ENCODE assay signal across 8 cellular contexts in genomic region chr15:78049691-78050440, GRCh38. TPM values are rescaled to one million over a fixed set of nuclear protein-coding genes. Genes with fewer than 3 reads are reported as not detected.
A peak's percentile ranks its signal among the peaks of the same experiment; 100 is the strongest.
DNase-seq lines count a peak whose midpoint lies in the region; ATAC-seq and TF ChIP-seq lines count a peak whose summit lies in the region.

No MANE protein-coding gene starts in this region.

- no peaks in the 10 kb centered on the region for H3K9me3 Mint-ChIP-seq in central memory CD8-positive, alpha-beta T cell

- H3K9me3 ChIP-seq in Peyer's patch (no peaks in the 10 kb centered on the region), gastrocnemius medialis (no peaks in the 10 kb centered on the region)

- peak overlapping the region; percentile 97 for H3K27ac Mint-ChIP-seq in central memory CD8-positive, alpha-beta T cell (ENCODE audit: low read depth)

- TF ChIP-seq POLR2A in Peyer's patch (IDR thresholded peaks at IDR 0.05) (no peak), gastrocnemius medialis (IDR thresholded peaks at IDR 0.05) (no peak)

- H3K36me3 ChIP-seq in Peyer's patch, result peaks cover 0 to 10% (median 0%) of the 10 kb centered on the region in 3 donors
- no peaks in the 10 kb centered on the region for H3K36me3 ChIP-seq in gastrocnemius medialis

- intact Hi-C loops in gastrocnemius medialis (cut with DNase I; ENCODE audit: low total_unique reads), result no loop called here

- TF ChIP-seq CTCF in Peyer's patch (IDR thresholded peaks at IDR 0.05) (no peak), gastrocnemius medialis (IDR thresholded peaks at IDR 0.05 in 4 of 5, conservative IDR thresholded peaks at IDR 0.05 in 1 of 5) (no peak)

- no peaks in the 10 kb centered on the region for H3K27me3 Mint-ChIP-seq in central memory CD8-positive, alpha-beta T cell

- ATAC-seq in GM18867 (IDR thresholded peaks at IDR 0.05; ENCODE audit: unreplicated experiment) (peak; percentile 61), HG02840 (IDR thresholded peaks at IDR 0.05; ENCODE audit: low FRiP score, unreplicated experiment) (peak; percentile 58), gastrocnemius medialis (no peak)
- peak; percentile 49 for ATAC-seq in central memory CD8-positive, alpha-beta T cell (replicated peaks; ENCODE audit: extremely low read depth, poor library complexity, severe bottlenecking)

- H3K4me1 Mint-ChIP-seq in central memory CD8-positive, alpha-beta T cell, result peaks cover 85% of the 10 kb centered on the region

- H3K27ac ChIP-seq in Peyer's patch (peak overlapping the region; percentile 64 to 77 (median 68)), gastrocnemius medialis (peak overlapping the region in 1 of 4 donors; percentile 1)

- peak overlapping the region; percentile 75 for H3K4me3 Mint-ChIP-seq in central memory CD8-positive, alpha-beta T cell

- DNase-seq in Peyer's patch, result peak in 2 of 3 donors; percentile 62 to 82
- DNase-seq in central memory CD8-positive, alpha-beta T cell (ENCODE audit: low spot score in 2 of 2), result peak in 1 of 2 donors; percentile 57
- peak; percentile 72 for DNase-seq in skeletal muscle cell (ENCODE audit: low read depth)
- no peak for DNase-seq in iPS-NIHi7 (ENCODE audit: extremely low spot score)
- DNase-seq in globus pallidus (ENCODE audit: low spot score), result no peak
- DNase-seq in gastrocnemius medialis, result no peak

- peaks cover 4 to 86% (median 29%) of the 10 kb centered on the region in 4 donors for H3K4me1 ChIP-seq in Peyer's patch
- peaks cover 26 to 52% of the 10 kb centered on the region in 2 donors for H3K4me1 ChIP-seq in gastrocnemius medialis

- H3K27me3 ChIP-seq in Peyer's patch (no peaks in the 10 kb centered on the region), gastrocnemius medialis (no peaks in the 10 kb centered on the region)

- in situ Hi-C loops in gastrocnemius medialis (cut with MboI; ENCODE audit: low sequenced_read_pairs in 4 of 4), result no loop called here

- peaks cover 46% of the 10 kb centered on the region for H3K36me3 Mint-ChIP-seq in central memory CD8-positive, alpha-beta T cell (ENCODE audit: insufficient read depth)

- H3K4me3 ChIP-seq in Peyer's patch, result no peak overlapping the region
- no peak overlapping the region for H3K4me3 ChIP-seq in skeletal muscle cell (ENCODE audit: low read depth, low read length)
- no peak overlapping the region for H3K4me3 ChIP-seq in gastrocnemius medialis

RNA-seq across cellular contexts. Expression of gene TBC1D2B, which starts 27.6 kb away (rescaled TPM):
- total RNA-seq in Peyer's patch (10 to 100 TPM; 52.9 to 94.9 (median 72.4) TPM), gastrocnemius medialis (1 to 10 TPM; 4.7 to 9.6 (median 8.1) TPM)

RNA-seq across cellular contexts. Expression of gene SH2D7, which starts 42.5 kb away (rescaled TPM):
- total RNA-seq in Peyer's patch (1 to 10 TPM; 3.3 to 7.7 (median 4.6) TPM), gastrocnemius medialis (not detected)

Comparison
In these comparisons a context has a peak if more than half of its experiments do, and no peak if none do; other contexts are left out.
1. ATAC-seq: peak in GM18867 (single experiment), HG02840 (single experiment) and central memory CD8-positive, alpha-beta T cell (single experiment); none in gastrocnemius medialis (0 of 2).
2. DNase-seq: peak in Peyer's patch (2 of 3) and skeletal muscle cell (single experiment); none in iPS-NIHi7 (single experiment), globus pallidus (single experiment) and gastrocnemius medialis (0 of 2).
3. RNA of gene TBC1D2B, which starts 27.6 kb away (total RNA-seq): 52.9 to 94.9 TPM in Peyer's patch; 4.7 to 9.6 TPM in gastrocnemius medialis; every median in the first group is over 4 times any median in the second.
4. RNA of gene SH2D7, which starts 42.5 kb away (total RNA-seq): 3.3 to 7.7 TPM in Peyer's patch; not detected in gastrocnemius medialis; every median in the first group is over 4 times any median in the second.